In genomic region chr9:129006328-129007034, GRCh38 we compare ENCODE assay signal across 8 cellular contexts. TPM values are rescaled to one million over a fixed set of nuclear protein-coding genes. Genes with fewer than 3 reads are reported as not detected.
DNase-seq lines count a peak whose midpoint lies in the region; ATAC-seq and TF ChIP-seq lines count a peak whose summit lies in the region.

No MANE protein-coding gene starts in this region.

- TF ChIP-seq CTCF in RWPE2 (IDR thresholded peaks at IDR 0.05; ENCODE audit: poor library complexity, severe bottlenecking) (peak; percentile 86), adrenal gland (IDR thresholded peaks at IDR 0.05) (peak; percentile 66 to 83 (median 78)), heart left ventricle (IDR thresholded peaks at IDR 0.05) (peak; percentile 72 to 97 (median 81)), prostate gland (IDR thresholded peaks at IDR 0.05) (peak; percentile 34 to 83 (median 68))

- TF ChIP-seq POLR2A in adrenal gland (IDR thresholded peaks at IDR 0.05) (peak in 1 of 2 donors; percentile 10), heart left ventricle (IDR thresholded peaks at IDR 0.05) (no peak), prostate gland (IDR thresholded peaks at IDR 0.05) (no peak)

- DNase-seq in DMS53 treated with DMSO at 0.1 percent for 48 hours (lab: John Stamatoyannopoulos, UW; ENCODE audit: unreplicated experiment) = peak; percentile 54
- peak; percentile 80 for DNase-seq in KBM-7
- DNase-seq in RWPE2 (ENCODE audit: low spot score) = peak; percentile 59
- DNase-seq in adrenal gland = peak; percentile 72 to 92 (median 83)
- DNase-seq in heart left ventricle = peak; percentile 66 to 79 (median 70)
- peak; percentile 66 for DNase-seq in prostate gland (ENCODE audit: low spot score)

- H3K4me3 ChIP-seq in RWPE2 (ENCODE audit: severe bottlenecking) (no peak overlapping the region), adrenal gland (no peak overlapping the region), heart left ventricle (no peak overlapping the region), prostate gland (no peak overlapping the region)

- H3K27ac ChIP-seq in RWPE2 (ENCODE audit: poor library complexity, severe bottlenecking) = no peak overlapping the region
- peak overlapping the region in 4 of 5 donors; percentile 50 to 77 (median 60) for H3K27ac ChIP-seq in adrenal gland
- H3K27ac ChIP-seq in heart left ventricle = peak overlapping the region in 10 of 12 donors; percentile 28 to 72 (median 48)
- peak overlapping the region; percentile 13 to 40 for H3K27ac ChIP-seq in prostate gland

- H3K4me1 ChIP-seq in RWPE2 (ENCODE audit: insufficient read depth, poor library complexity, severe bottlenecking) (no peaks in the 10 kb centered on the region), adrenal gland (replicated peaks in 1 of 2) (peaks cover 11 to 39% of the 10 kb centered on the region in 2 donors), heart left ventricle (peaks cover 0 to 22% (median 12%) of the 10 kb centered on the region in 12 donors), prostate gland (replicated peaks) (no peaks in the 10 kb centered on the region)

- ATAC-seq in RWPE2 (ENCODE audit: low read depth) (peak; percentile 71), heart left ventricle (peak; percentile 81 to 90 (median 86)), HG02798 (IDR thresholded peaks at IDR 0.05; ENCODE audit: poor library complexity, unreplicated experiment) (no peak), GM18867 (IDR thresholded peaks at IDR 0.05; ENCODE audit: unreplicated experiment) (no peak)

- WGBS in adrenal gland, 4 donors = 53 to 59% (median 56%) methylated on average over 17 to 21 of the region's 21 CpGs
- 53 to 55% (median 54%) methylated on average over 19 to 21 of the region's 21 CpGs for WGBS in heart left ventricle, 4 donors
- WGBS in prostate gland = 56% methylated on average over 21 of the region's 21 CpGs

- H3K36me3 ChIP-seq in RWPE2 (ENCODE audit: low read depth) (peaks cover 63% of the 10 kb centered on the region), adrenal gland (replicated peaks in 1 of 2) (peaks cover 0 to 51% of the 10 kb centered on the region in 2 donors), heart left ventricle (peaks cover 0 to 92% (median 75%) of the 10 kb centered on the region in 9 donors), prostate gland (peaks cover 0 to 4% of the 10 kb centered on the region in 2 donors)

- in situ Hi-C loops in KBM-7 (cut with MboI; ENCODE audit: low pct_unique_long_range_greater_than_20kb, low sequenced_read_pairs) = no loop called here

- no peaks in the 10 kb centered on the region for H3K27me3 ChIP-seq in RWPE2 (ENCODE audit: insufficient read depth, poor library complexity, severe bottlenecking)
- H3K27me3 ChIP-seq in adrenal gland = no peaks in the 10 kb centered on the region
- H3K27me3 ChIP-seq in heart left ventricle = no peaks in the 10 kb centered on the region
- no peaks in the 10 kb centered on the region for H3K27me3 ChIP-seq in prostate gland (replicated peaks; ENCODE audit: insufficient read depth)

- intact Hi-C loops in adrenal gland (cut with DNase I) = no loop called here
- intact Hi-C loops in heart left ventricle (cut with DNase I) = loop anchor here in 3 of 10 donors (10.0 kb wide), 1 partner anchor 152 kb away; no protein-coding TSS in a partner anchor
- intact Hi-C loops in prostate gland (cut with DNase I) = no loop called here

- H3K9me3 ChIP-seq in RWPE2 (ENCODE audit: severe bottlenecking) (no peaks in the 10 kb centered on the region), adrenal gland (replicated peaks in 1 of 3) (no peaks in the 10 kb centered on the region), heart left ventricle (no peaks in the 10 kb centered on the region), prostate gland (no peaks in the 10 kb centered on the region)

RNA-seq across cellular contexts. Expression of gene SH3GLB2, which starts 21.6 kb away (rescaled TPM):
- 100 to 1,000 TPM in 4 of 8 donors, 10 to 100 TPM in 4; 50.3 to 153 (median 112) TPM for total RNA-seq in adrenal gland
- 100 to 1,000 TPM in 2 of 3 donors, 10 to 100 TPM in 1; 26.1 to 301 (median 214) TPM for polyA plus RNA-seq in adrenal gland
- total RNA-seq in heart left ventricle = 10 to 100 TPM; 27.3 to 42.7 (median 36.5) TPM
- polyA plus RNA-seq in heart left ventricle = 10 to 100 TPM; 29.5 to 33.6 TPM
- 100 to 1,000 TPM; 113 to 178 TPM for total RNA-seq in prostate gland

RNA-seq across cellular contexts. Expression of gene MIGA2, which starts 29.9 kb away (rescaled TPM):
- total RNA-seq in adrenal gland (10 to 100 TPM; 39.8 to 74.6 (median 46.8) TPM), heart left ventricle (10 to 100 TPM; 29.2 to 49.5 (median 31.6) TPM), prostate gland (10 to 100 TPM; 54.5 to 56.5 TPM)
- polyA plus RNA-seq in adrenal gland (10 to 100 TPM in 2 of 3 donors, 1 to 10 TPM in 1; 8.9 to 58.8 (median 43.9) TPM), heart left ventricle (10 to 100 TPM; 27.7 to 61.3 TPM)

RNA-seq across cellular contexts. Expression of gene NUP188, which starts 59.0 kb away (rescaled TPM):
- total RNA-seq in adrenal gland (100 to 1,000 TPM in 1 of 8 donors, 10 to 100 TPM in 7; 20.2 to 122 (median 44.4) TPM), heart left ventricle (10 to 100 TPM; 15.1 to 30.4 (median 22.6) TPM), prostate gland (10 to 100 TPM; 34.6 to 88.6 TPM)
- polyA plus RNA-seq in adrenal gland (10 to 100 TPM; 26.4 to 32.0 (median 26.4) TPM), heart left ventricle (10 to 100 TPM; 10.6 to 35.1 TPM)

RNA-seq across cellular contexts. Expression of gene DOLK, which starts 59.1 kb away (rescaled TPM):
- total RNA-seq in adrenal gland = 10 to 100 TPM; 19.6 to 42.3 (median 29.9) TPM
- polyA plus RNA-seq in adrenal gland = 10 to 100 TPM in 2 of 3 donors, 1 to 10 TPM in 1; 4.6 to 25.3 (median 10.3) TPM
- total RNA-seq in heart left ventricle = 10 to 100 TPM in 6 of 9 donors, 1 to 10 TPM in 3; 8.2 to 14.8 (median 10.6) TPM
- 10 to 100 TPM in 1 of 2 donors, 1 to 10 TPM in 1; 7.8 to 15.6 TPM for polyA plus RNA-seq in heart left ventricle
- 10 to 100 TPM; 26.6 to 27.3 TPM for total RNA-seq in prostate gland

Comparison
In these comparisons a context has a peak if more than half of its experiments do, and no peak if none do; other contexts are left out.
1. ATAC-seq: peak in RWPE2 (single experiment) and heart left ventricle (4 of 4); none in HG02798 (single experiment) and GM18867 (single experiment).
2. Peak in every context shown above with its lines, with median percentiles within 50 percentile points of each other: DNase-seq and CTCF ChIP-seq.